2 cellular contexts compared by ENCODE assay signal in genomic region chr2:202815548-202816420, GRCh38.
A peak's percentile ranks its signal among the peaks of the same experiment; 100 is the strongest.
TF ChIP-seq lines count a peak whose summit lies in the region.

No MANE protein-coding gene starts in this region.

TF ChIP-seq in IMR-90, 13 proteins besides CTCF, POLR2A, EP300 and RAD21:
- TF ChIP-seq BHLHE40 (IDR thresholded peaks at IDR 0.05; ENCODE audit: low read depth, low read length) (peak; percentile 94), USF2 (IDR thresholded peaks at IDR 0.05; ENCODE audit: low read depth, low read length) (no peak)
TF ChIP-seq in IMR-90: peak in this region for 1.

TF ChIP-seq in H1, 55 proteins besides CTCF, POLR2A, EP300 and RAD21:
- TF ChIP-seq KDM4A (IDR thresholded peaks at IDR 0.05; ENCODE audit: low read depth, low read length, severe bottlenecking) (no peak), JUN (IDR thresholded peaks at IDR 0.05; ENCODE audit: low read depth, low read length) (no peak)
